Comparison of ENCODE assay signal across 27 cellular contexts in the genomic region with DNA sequence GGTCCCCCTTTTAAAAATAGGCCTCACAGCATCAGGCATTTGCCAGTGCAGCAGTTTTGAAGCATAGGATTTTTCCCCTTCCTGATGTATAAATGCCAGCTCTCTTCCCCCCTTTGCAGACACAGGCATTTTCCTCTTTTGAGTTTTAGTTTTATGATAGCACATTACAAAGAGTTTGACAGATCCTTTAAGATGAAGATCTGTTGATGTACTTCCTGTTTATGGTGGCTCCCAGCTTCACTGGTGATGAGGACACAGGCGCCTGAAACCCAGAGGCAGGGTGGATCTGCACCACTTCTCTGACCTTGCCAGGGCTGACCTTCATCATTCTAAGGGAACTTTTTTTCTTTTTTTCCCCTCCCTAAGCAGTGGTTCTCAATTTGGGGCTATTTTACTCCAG.
DNase-seq lines count a peak whose midpoint lies in the region; ATAC-seq, FAIRE-seq and TF ChIP-seq lines count a peak whose summit lies in the region.
"Had no signal": no experiment of that assay in that cellular context is flagged by ENCODE, and none has a peak within 500 bp of the region (broad histone marks: within the 10 kb centered on the region; RNA-seq: fewer than 3 reads in every experiment).

No MANE protein-coding gene starts in this region.

- H3K4me1 ChIP-seq in Loucy (ENCODE audit: insufficient read depth, low read length, poor library complexity, severe bottlenecking) = peaks cover 27% of the 10 kb centered on the region
- peaks cover 10 to 49% (median 45%) of the 10 kb centered on the region in 5 donors for H3K4me1 ChIP-seq in subcutaneous abdominal adipose tissue (ENCODE audit: control insufficient read depth in 5 of 5, insufficient read depth in 5 of 5, low read length in 5 of 5)
- H3K4me1 ChIP-seq in tibial nerve = peaks cover 0 to 69% (median 22%) of the 10 kb centered on the region in 4 donors

- peak overlapping the region; percentile 36 for H3K27ac Mint-ChIP-seq in glutamatergic neuron (ENCODE audit: unreplicated experiment)
- H3K27ac Mint-ChIP-seq: CD4-positive, CD25-positive, alpha-beta regulatory T cell; effector memory CD8-positive, alpha-beta T cell; T-helper 2 cell treated with Interferon-gamma antibody and Interleukin-4, amounts not matched to agents 5 μg/mL and 100 μg/mL, for 36 hours had no signal

- peak; percentile 38 for FAIRE-seq in H54 (lab: Jason Lieb, UNC)
- FAIRE-seq: D721Med, islet of Langerhans, small intestine had no signal

- no peaks in the 10 kb centered on the region for H3K9me2 ChIP-seq in Loucy (replicated peaks; ENCODE audit: low read depth, low read length)
- H3K9me2 ChIP-seq: SK-N-SH had no signal

- H3K27ac ChIP-seq in subcutaneous abdominal adipose tissue (ENCODE audit: low read depth, low read length) (peak overlapping the region; percentile 87), tibial nerve (peak overlapping the region in 2 of 4 donors; percentile 64 to 69)
- H3K27ac ChIP-seq: body of pancreas, neutrophil, RWPE1, WERI-Rb-1 had no signal

- H3K4me2 ChIP-seq in Loucy (ENCODE audit: low read depth, low read length, poor library complexity, severe bottlenecking) = peak overlapping the region; percentile 36
- H3K4me2 ChIP-seq: SK-N-SH had no signal

- no peaks in the 10 kb centered on the region for H3K79me2 ChIP-seq in Loucy (ENCODE audit: insufficient read depth, low read length)

- no peak overlapping the region for H3K9ac ChIP-seq in Loucy (ENCODE audit: low read depth, low read length, poor library complexity, severe bottlenecking)
- peak overlapping the region in 2 of 5 donors; percentile 21 to 59 for H3K9ac ChIP-seq in subcutaneous abdominal adipose tissue (ENCODE audit: low read length in 5 of 5)
- H3K9ac ChIP-seq: SK-N-SH had no signal

- H4K20me1 ChIP-seq in Loucy (ENCODE audit: insufficient read depth, low read length, poor library complexity, severe bottlenecking) = no peaks in the 10 kb centered on the region

- H3K36me3 ChIP-seq in Loucy (ENCODE audit: insufficient read depth, low read length) (no peaks in the 10 kb centered on the region), subcutaneous abdominal adipose tissue (ENCODE audit: control insufficient read depth in 5 of 5, insufficient read depth in 5 of 5, low read length in 5 of 5) (no peaks in the 10 kb centered on the region), tibial nerve (no peaks in the 10 kb centered on the region)
- H3K36me3 ChIP-seq: neutrophil, thoracic aorta, WERI-Rb-1 had no signal

- TF ChIP-seq POLR2A in H54 (IDR thresholded peaks at IDR 0.05; ENCODE audit: low read depth, low read length) (no peak), tibial nerve (IDR thresholded peaks at IDR 0.05) (no peak)

- peaks cover 61% of the 10 kb centered on the region for H3K4me1 Mint-ChIP-seq in glutamatergic neuron (ENCODE audit: low read depth, unreplicated experiment)
- H3K4me1 Mint-ChIP-seq: CD4-positive, CD25-positive, alpha-beta regulatory T cell had no signal

- H3K36me3 Mint-ChIP-seq in glutamatergic neuron (ENCODE audit: unreplicated experiment) = no peaks in the 10 kb centered on the region
- H3K36me3 Mint-ChIP-seq: CD4-positive, CD25-positive, alpha-beta regulatory T cell had no signal

- H3K9me3 Mint-ChIP-seq in glutamatergic neuron (ENCODE audit: unreplicated experiment) = peaks cover 4% of the 10 kb centered on the region
- H3K9me3 Mint-ChIP-seq: T-helper 2 cell treated with Interferon-gamma antibody and Interleukin-4, amounts not matched to agents 5 μg/mL and 100 μg/mL, for 36 hours had no signal

- 93 to 97% methylated on average over 1 of the region's 1 CpG for WGBS in tibial nerve, 2 donors

- TF ChIP-seq EP300 in tibial nerve (IDR thresholded peaks at IDR 0.05) = no peak

- no peak for DNase-seq in H54 (ENCODE audit: insufficient read length, low spot score)
- no peak for DNase-seq in glutamatergic neuron
- no peak for DNase-seq in tibial nerve (ENCODE audit: low spot score in 2 of 2)
- DNase-seq: activated CD4-positive, alpha-beta T cell treated with anti-CD3 and anti-CD28 coated beads, Interleukin-2, amount 50 U/mL, for 4 hours; activated effector memory CD4-positive, alpha-beta T cell treated with Interleukin-2 at 50 U/mL for 16 hours; body of pancreas; CD4-positive, CD25-positive, alpha-beta regulatory T cell; effector memory CD8-positive, alpha-beta T cell; foreskin melanocyte; NCI-H1105 treated with DMSO at 0.1 percent for 48 hours; NCI-H2029; NCI-H748 treated with DMSO at 0.1 percent for 48 hours; SK-N-SH; small intestine; stimulated activated CD4-positive, alpha-beta T cell treated with anti-CD3 and anti-CD28 coated beads, Interleukin-1b, Interleukin-23, amount 100 ng/mL, for 48 hours; WERI-Rb-1 had no signal

- peak overlapping the region; percentile 48; the same call in 1 of the 2 replicates for H2AFZ ChIP-seq in Loucy (ENCODE audit: low read length)

- ATAC-seq in GM18861 (IDR thresholded peaks at IDR 0.05; ENCODE audit: unreplicated experiment) = no peak
- no peak for ATAC-seq in HG02852 (IDR thresholded peaks at IDR 0.05; ENCODE audit: unreplicated experiment)
- ATAC-seq: effector memory CD8-positive, alpha-beta T cell; HCT116 had no signal

- peaks cover 5% of the 10 kb centered on the region for H3K27me3 Mint-ChIP-seq in glutamatergic neuron (ENCODE audit: unreplicated experiment)
- H3K27me3 Mint-ChIP-seq: CD4-positive, CD25-positive, alpha-beta regulatory T cell; effector memory CD8-positive, alpha-beta T cell had no signal

- no peaks in the 10 kb centered on the region for H3F3A ChIP-seq in Loucy (ENCODE audit: low read depth)

- no peak overlapping the region for H3K4me3 Mint-ChIP-seq in glutamatergic neuron (ENCODE audit: unreplicated experiment)
- H3K4me3 Mint-ChIP-seq: CD4-positive, CD25-positive, alpha-beta regulatory T cell; effector memory CD8-positive, alpha-beta T cell; T-helper 2 cell treated with Interferon-gamma antibody and Interleukin-4, amounts not matched to agents 5 μg/mL and 100 μg/mL, for 36 hours had no signal

- H3K4me3 ChIP-seq in Loucy (ENCODE audit: low read length, poor library complexity, severe bottlenecking) (no peak overlapping the region), subcutaneous abdominal adipose tissue (ENCODE audit: low read depth in 1 of 5, low read length in 5 of 5) (no peak overlapping the region), tibial nerve (no peak overlapping the region)
- H3K4me3 ChIP-seq: body of pancreas, thoracic aorta had no signal

- no peaks in the 10 kb centered on the region for H3K9me3 ChIP-seq in Loucy (ENCODE audit: insufficient read depth, low read depth, low read length)
- no peaks in the 10 kb centered on the region for H3K9me3 ChIP-seq in subcutaneous abdominal adipose tissue (ENCODE audit: control insufficient read depth in 5 of 5, low read length in 5 of 5)
- no peaks in the 10 kb centered on the region for H3K9me3 ChIP-seq in tibial nerve
- H3K9me3 ChIP-seq: body of pancreas, neutrophil, SK-N-SH, thoracic aorta had no signal

- no peaks in the 10 kb centered on the region for H3K27me3 ChIP-seq in Loucy (ENCODE audit: insufficient read depth, low read length, poor library complexity, severe bottlenecking)
- H3K27me3 ChIP-seq in subcutaneous abdominal adipose tissue (ENCODE audit: control insufficient read depth in 5 of 5, insufficient read depth in 4 of 5, low read length in 5 of 5) = no peaks in the 10 kb centered on the region
- H3K27me3 ChIP-seq in tibial nerve = no peaks in the 10 kb centered on the region
- H3K27me3 ChIP-seq: body of pancreas, neutrophil had no signal

- TF ChIP-seq CTCF in Loucy (conservative IDR thresholded peaks at IDR 0.05; ENCODE audit: low read length) (no peak), glutamatergic neuron (IDR thresholded peaks at IDR 0.05; ENCODE audit: partially characterized antibody, unreplicated experiment) (no peak), tibial nerve (IDR thresholded peaks at IDR 0.05) (no peak)
